ENCODE assay signal across 1 cellular context in genomic region chr14:93984987-93985410, GRCh38.
A peak's percentile ranks its signal among the peaks of the same experiment; 100 is the strongest.
TF ChIP-seq lines count a peak whose summit lies in the region.

No MANE protein-coding gene starts in this region.

TF ChIP-seq in H1, 55 proteins besides CTCF, POLR2A, EP300 and RAD21 (continued from another document):
- 0 out of 2 replicates have a peak, but pooled peaks have one; percentile 52 for TF ChIP-seq YY1 (IDR thresholded peaks at IDR 0.05; ENCODE audit: low read depth, low read length)
